8 cellular contexts compared by ENCODE assay signal in genomic region chr10:21519981-21520436, GRCh38. TPM values are rescaled to one million over a fixed set of nuclear protein-coding genes. Genes with fewer than 3 reads are reported as not detected.
DNase-seq lines count a peak whose midpoint lies in the region; ATAC-seq, FAIRE-seq and TF ChIP-seq lines count a peak whose summit lies in the region.

No MANE protein-coding gene starts in this region.

- H3K27me3 Mint-ChIP-seq in central memory CD8-positive, alpha-beta T cell = peaks cover 66% of the 10 kb centered on the region

- peak overlapping the region; percentile 70 for H3K4me3 ChIP-seq in AG10803 (ENCODE audit: low read length)
- peak overlapping the region; percentile 47 for H3K4me3 ChIP-seq in urinary bladder (ENCODE audit: low read depth, low read length)

- peak overlapping the region; percentile 60 for H3K4me3 Mint-ChIP-seq in central memory CD8-positive, alpha-beta T cell

- peaks cover 33% of the 10 kb centered on the region for H3K4me1 Mint-ChIP-seq in central memory CD8-positive, alpha-beta T cell

- FAIRE-seq in urothelium cell line (lab: Jason Lieb, UNC) = no peak

- no peaks in the 10 kb centered on the region for H3K4me1 ChIP-seq in urinary bladder (ENCODE audit: insufficient read depth)

- DNase-seq in AG10803 (ENCODE audit: low read depth) = peak; percentile 79
- DNase-seq in NCI-H748 treated with DMSO at 0.1 percent for 48 hours (lab: John Stamatoyannopoulos, UW) = peak; percentile 32
- DNase-seq in central memory CD8-positive, alpha-beta T cell (ENCODE audit: low spot score in 2 of 2) = no peak
- DNase-seq in lung microvascular endothelial cell (ENCODE audit: low read depth in 2 of 2) = peak; percentile 80 to 86
- no peak for DNase-seq in urothelium cell line (ENCODE audit: low spot score)
- DNase-seq in stimulated activated naive CD4-positive, alpha-beta T cell treated with Interleukin-2 at 50 U/mL for 16 hours (lab: John Stamatoyannopoulos, UW) = no peak

- no peak overlapping the region for H3K27ac Mint-ChIP-seq in central memory CD8-positive, alpha-beta T cell (ENCODE audit: low read depth)

- H3K27ac ChIP-seq in urinary bladder (ENCODE audit: low read depth) = peak overlapping the region; percentile 80

- peaks cover 17% of the 10 kb centered on the region for H3K36me3 Mint-ChIP-seq in central memory CD8-positive, alpha-beta T cell (ENCODE audit: insufficient read depth)

- peaks cover 2% of the 10 kb centered on the region for H3K36me3 ChIP-seq in urinary bladder (ENCODE audit: insufficient read depth)

- ATAC-seq in GM18868 (IDR thresholded peaks at IDR 0.05; ENCODE audit: unreplicated experiment) = peak; percentile 31
- ATAC-seq in central memory CD8-positive, alpha-beta T cell (replicated peaks; ENCODE audit: extremely low read depth, poor library complexity, severe bottlenecking) = no peak

- H3K9me3 Mint-ChIP-seq in central memory CD8-positive, alpha-beta T cell = no peaks in the 10 kb centered on the region

- no peak for TF ChIP-seq CTCF in AG10803 (conservative IDR thresholded peaks at IDR 0.05; ENCODE audit: low read length)

- WGBS in urinary bladder = 6% methylated on average over 12 of the region's 12 CpGs

RNA-seq across cellular contexts. Expression of gene SKIDA1, which starts 5.5 kb away (rescaled TPM):
- total RNA-seq in lung microvascular endothelial cell (1.1 and 1.4 TPM in 2 replicates), urinary bladder (5.0 TPM)
- polyA plus RNA-seq in urinary bladder = 0.61 TPM

RNA-seq across cellular contexts. Expression of gene MLLT10, which starts 14.0 kb away (rescaled TPM):
- total RNA-seq in lung microvascular endothelial cell (28.1 and 46.6 TPM in 2 replicates), urinary bladder (109 TPM)
- 36.6 TPM for polyA plus RNA-seq in urinary bladder

Comparison
In these comparisons a context has a peak if more than half of its experiments do, and no peak if none do; other contexts are left out.
1. DNase-seq: peak in AG10803 (single experiment), NCI-H748 treated with DMSO at 0.1 percent for 48 hours (single experiment) and lung microvascular endothelial cell (2 of 2); none in central memory CD8-positive, alpha-beta T cell (0 of 2), urothelium cell line (single experiment) and stimulated activated naive CD4-positive, alpha-beta T cell treated with Interleukin-2 at 50 U/mL for 16 hours (single experiment).